1 cellular context compared by ENCODE assay signal in genomic region chr12:57782608-57783465, GRCh38.
TF ChIP-seq lines count a peak whose summit lies in the region.

Gene TSFM, plus strand, starts transcription at chr12:57782787. Its CDS starts 15 bp downstream, at chr12:57782802.

TF ChIP-seq in HEK293, 187 proteins besides CTCF, POLR2A, EP300 and RAD21 (continued from another document and continues in another):
- TF ChIP-seq, protein P1, sequence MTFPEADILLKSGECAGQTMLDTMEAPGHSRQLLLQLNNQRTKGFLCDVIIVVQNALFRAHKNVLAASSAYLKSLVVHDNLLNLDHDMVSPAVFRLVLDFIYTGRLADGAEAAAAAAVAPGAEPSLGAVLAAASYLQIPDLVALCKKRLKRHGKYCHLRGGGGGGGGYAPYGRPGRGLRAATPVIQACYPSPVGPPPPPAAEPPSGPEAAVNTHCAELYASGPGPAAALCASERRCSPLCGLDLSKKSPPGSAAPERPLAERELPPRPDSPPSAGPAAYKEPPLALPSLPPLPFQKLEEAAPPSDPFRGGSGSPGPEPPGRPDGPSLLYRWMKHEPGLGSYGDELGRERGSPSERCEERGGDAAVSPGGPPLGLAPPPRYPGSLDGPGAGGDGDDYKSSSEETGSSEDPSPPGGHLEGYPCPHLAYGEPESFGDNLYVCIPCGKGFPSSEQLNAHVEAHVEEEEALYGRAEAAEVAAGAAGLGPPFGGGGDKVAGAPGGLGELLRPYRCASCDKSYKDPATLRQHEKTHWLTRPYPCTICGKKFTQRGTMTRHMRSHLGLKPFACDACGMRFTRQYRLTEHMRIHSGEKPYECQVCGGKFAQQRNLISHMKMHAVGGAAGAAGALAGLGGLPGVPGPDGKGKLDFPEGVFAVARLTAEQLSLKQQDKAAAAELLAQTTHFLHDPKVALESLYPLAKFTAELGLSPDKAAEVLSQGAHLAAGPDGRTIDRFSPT (tag by site-specific recombination; IDR thresholded peaks at IDR 0.05): 0 out of 2 replicates have a peak, but pooled peaks have one; percentile 43
- TF ChIP-seq ZNF624 (tag by site-specific recombination; IDR thresholded peaks at IDR 0.05) (0 out of 2 replicates have a peak, but pooled peaks have one; percentile 52), ZNF169 (tag by site-specific recombination; IDR thresholded peaks at IDR 0.05) (no peak), ZNF324 (tag by site-specific recombination; IDR thresholded peaks at IDR 0.05) (peak; percentile 96), SCRT2 (tag by site-specific recombination; IDR thresholded peaks at IDR 0.05) (peak; percentile 39; the same call in 1 of the 2 replicates), WT1 (tag by site-specific recombination; IDR thresholded peaks at IDR 0.05) (peak; percentile 40; the same call in 1 of the 2 replicates), ZBTB7A (tag by site-specific recombination; IDR thresholded peaks at IDR 0.05; ENCODE audit: low read depth) (peak; percentile 67; the same call in 1 of the 2 replicates), ZNF561 (tag by site-specific recombination; IDR thresholded peaks at IDR 0.05; ENCODE audit: borderline replicate concordance) (peak; percentile 95), ZNF514 (tag by site-specific recombination; IDR thresholded peaks at IDR 0.05) (no peak), SP7 (tag by site-specific recombination; IDR thresholded peaks at IDR 0.05) (peak; percentile 93), KLF8 (tag by site-specific recombination; IDR thresholded peaks at IDR 0.05) (peak; percentile 89), ZNF623 (tag by site-specific recombination; IDR thresholded peaks at IDR 0.05) (0 out of 2 replicates have a peak, but pooled peaks have one; percentile 35), ZNF548 (tag by site-specific recombination; IDR thresholded peaks at IDR 0.05) (no peak), GLIS2 (tag by site-specific recombination; IDR thresholded peaks at IDR 0.05) (peak; percentile 53), INSM2 (tag by site-specific recombination; IDR thresholded peaks at IDR 0.05) (peak; percentile 93), BCL11B (tag by site-specific recombination; IDR thresholded peaks at IDR 0.05; ENCODE audit: low read depth) (no peak), ZNF670 (tag by site-specific recombination; IDR thresholded peaks at IDR 0.05; ENCODE audit: low read depth) (no peak), ZNF202 (tag by site-specific recombination; IDR thresholded peaks at IDR 0.05; ENCODE audit: borderline replicate concordance) (no peak), ZNF23 (tag by site-specific recombination; IDR thresholded peaks at IDR 0.05; ENCODE audit: borderline replicate concordance) (no peak), OVOL3 (tag by site-specific recombination; IDR thresholded peaks at IDR 0.05) (peak; percentile 91), ZNF621 (tag by site-specific recombination; IDR thresholded peaks at IDR 0.05) (no peak), KLF1 (tag by site-specific recombination; IDR thresholded peaks at IDR 0.05) (no peak), FEZF1 (tag by site-specific recombination; IDR thresholded peaks at IDR 0.05) (no peak; the same call in 1 of the 2 replicates), ZNF266 (tag by site-specific recombination; IDR thresholded peaks at IDR 0.05; ENCODE audit: low read depth) (no peak), ZNF449 (tag by site-specific recombination; IDR thresholded peaks at IDR 0.05) (peak; percentile 67), PATZ1 (tag by site-specific recombination; IDR thresholded peaks at IDR 0.05) (peak; percentile 65), ZNF658 (tag by site-specific recombination; IDR thresholded peaks at IDR 0.05) (no peak), ZIC2 (tag by site-specific recombination; IDR thresholded peaks at IDR 0.05) (peak; percentile 42; the same call in 1 of the 2 replicates), ZNF223 (tag by site-specific recombination; IDR thresholded peaks at IDR 0.05) (no peak), ZBTB21 (tag by site-specific recombination; IDR thresholded peaks at IDR 0.05) (peak; percentile 76), ZNF747 (tag by site-specific recombination; IDR thresholded peaks at IDR 0.05) (no peak), ZNF10 (tag by site-specific recombination; IDR thresholded peaks at IDR 0.05) (peak; percentile 74), ZNF639 (tag by site-specific recombination; IDR thresholded peaks at IDR 0.05) (peak; percentile 97), TSHZ1 (tag by site-specific recombination; IDR thresholded peaks at IDR 0.05; ENCODE audit: borderline replicate concordance) (no peak), ZNF473 (tag by site-specific recombination; IDR thresholded peaks at IDR 0.05) (0 out of 2 replicates have a peak, but pooled peaks have one; percentile 30), TRIM28 (IDR thresholded peaks at IDR 0.05; ENCODE audit: borderline replicate concordance, low read length) (peak; percentile 46; the same call in 1 of the 2 replicates), ZBTB17 (tag by site-specific recombination; IDR thresholded peaks at IDR 0.05) (peak; percentile 73), ZNF114 (tag by site-specific recombination; IDR thresholded peaks at IDR 0.05) (no peak)
- TF ChIP-seq, protein P2, sequence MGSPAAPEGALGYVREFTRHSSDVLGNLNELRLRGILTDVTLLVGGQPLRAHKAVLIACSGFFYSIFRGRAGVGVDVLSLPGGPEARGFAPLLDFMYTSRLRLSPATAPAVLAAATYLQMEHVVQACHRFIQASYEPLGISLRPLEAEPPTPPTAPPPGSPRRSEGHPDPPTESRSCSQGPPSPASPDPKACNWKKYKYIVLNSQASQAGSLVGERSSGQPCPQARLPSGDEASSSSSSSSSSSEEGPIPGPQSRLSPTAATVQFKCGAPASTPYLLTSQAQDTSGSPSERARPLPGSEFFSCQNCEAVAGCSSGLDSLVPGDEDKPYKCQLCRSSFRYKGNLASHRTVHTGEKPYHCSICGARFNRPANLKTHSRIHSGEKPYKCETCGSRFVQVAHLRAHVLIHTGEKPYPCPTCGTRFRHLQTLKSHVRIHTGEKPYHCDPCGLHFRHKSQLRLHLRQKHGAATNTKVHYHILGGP (tag by site-specific recombination; IDR thresholded peaks at IDR 0.05): no peak
- TF ChIP-seq, protein P3, sequence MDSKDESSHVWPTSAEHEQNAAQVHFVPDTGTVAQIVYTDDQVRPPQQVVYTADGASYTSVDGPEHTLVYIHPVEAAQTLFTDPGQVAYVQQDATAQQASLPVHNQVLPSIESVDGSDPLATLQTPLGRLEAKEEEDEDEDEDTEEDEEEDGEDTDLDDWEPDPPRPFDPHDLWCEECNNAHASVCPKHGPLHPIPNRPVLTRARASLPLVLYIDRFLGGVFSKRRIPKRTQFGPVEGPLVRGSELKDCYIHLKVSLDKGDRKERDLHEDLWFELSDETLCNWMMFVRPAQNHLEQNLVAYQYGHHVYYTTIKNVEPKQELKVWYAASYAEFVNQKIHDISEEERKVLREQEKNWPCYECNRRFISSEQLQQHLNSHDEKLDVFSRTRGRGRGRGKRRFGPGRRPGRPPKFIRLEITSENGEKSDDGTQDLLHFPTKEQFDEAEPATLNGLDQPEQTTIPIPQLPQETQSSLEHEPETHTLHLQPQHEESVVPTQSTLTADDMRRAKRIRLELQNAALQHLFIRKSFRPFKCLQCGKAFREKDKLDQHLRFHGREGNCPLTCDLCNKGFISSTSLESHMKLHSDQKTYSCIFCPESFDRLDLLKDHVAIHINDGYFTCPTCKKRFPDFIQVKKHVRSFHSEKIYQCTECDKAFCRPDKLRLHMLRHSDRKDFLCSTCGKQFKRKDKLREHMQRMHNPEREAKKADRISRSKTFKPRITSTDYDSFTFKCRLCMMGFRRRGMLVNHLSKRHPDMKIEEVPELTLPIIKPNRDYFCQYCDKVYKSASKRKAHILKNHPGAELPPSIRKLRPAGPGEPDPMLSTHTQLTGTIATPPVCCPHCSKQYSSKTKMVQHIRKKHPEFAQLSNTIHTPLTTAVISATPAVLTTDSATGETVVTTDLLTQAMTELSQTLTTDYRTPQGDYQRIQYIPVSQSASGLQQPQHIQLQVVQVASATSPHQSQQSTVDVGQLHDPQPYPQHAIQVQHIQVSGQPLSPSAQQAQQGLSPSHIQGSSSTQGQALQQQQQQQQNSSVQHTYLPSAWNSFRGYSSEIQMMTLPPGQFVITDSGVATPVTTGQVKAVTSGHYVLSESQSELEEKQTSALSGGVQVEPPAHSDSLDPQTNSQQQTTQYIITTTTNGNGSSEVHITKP (tag by site-specific recombination; IDR thresholded peaks at IDR 0.05): peak; percentile 89
